In the genomic region with DNA sequence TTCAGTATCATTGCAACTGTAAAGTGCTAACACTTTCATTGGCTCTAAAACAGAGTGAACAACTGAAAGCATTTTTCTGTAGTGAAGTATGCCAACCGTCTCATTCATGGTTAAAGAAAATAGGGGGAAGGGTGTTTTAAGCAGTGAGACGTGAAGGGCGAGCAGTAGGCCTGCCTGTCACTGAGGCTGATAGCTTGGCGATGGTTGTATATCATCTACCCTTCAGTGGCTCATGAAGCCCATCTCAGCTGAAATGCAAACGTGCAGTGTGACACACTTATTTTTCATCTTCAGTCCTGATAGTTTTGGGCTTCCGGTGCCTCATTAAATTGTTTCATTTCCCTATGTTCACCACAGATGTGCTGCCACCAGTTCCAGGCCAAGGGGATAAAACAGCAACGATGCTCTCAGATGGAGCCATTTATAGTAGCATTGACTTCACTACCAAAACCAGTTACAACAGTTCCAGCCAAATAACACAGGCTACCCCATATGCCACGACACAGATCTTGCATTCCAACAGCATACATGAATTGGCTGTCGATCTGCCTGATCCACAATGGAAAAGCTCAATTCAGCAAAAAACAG, we compare ENCODE assay signal across 1 cellular context.
TF ChIP-seq lines count a peak whose summit lies in the region.

No MANE protein-coding gene starts in this region.

TF ChIP-seq in GM12878, 131 proteins besides CTCF, POLR2A, EP300 and RAD21 (continued from another document):
- TF ChIP-seq, protein P1, sequence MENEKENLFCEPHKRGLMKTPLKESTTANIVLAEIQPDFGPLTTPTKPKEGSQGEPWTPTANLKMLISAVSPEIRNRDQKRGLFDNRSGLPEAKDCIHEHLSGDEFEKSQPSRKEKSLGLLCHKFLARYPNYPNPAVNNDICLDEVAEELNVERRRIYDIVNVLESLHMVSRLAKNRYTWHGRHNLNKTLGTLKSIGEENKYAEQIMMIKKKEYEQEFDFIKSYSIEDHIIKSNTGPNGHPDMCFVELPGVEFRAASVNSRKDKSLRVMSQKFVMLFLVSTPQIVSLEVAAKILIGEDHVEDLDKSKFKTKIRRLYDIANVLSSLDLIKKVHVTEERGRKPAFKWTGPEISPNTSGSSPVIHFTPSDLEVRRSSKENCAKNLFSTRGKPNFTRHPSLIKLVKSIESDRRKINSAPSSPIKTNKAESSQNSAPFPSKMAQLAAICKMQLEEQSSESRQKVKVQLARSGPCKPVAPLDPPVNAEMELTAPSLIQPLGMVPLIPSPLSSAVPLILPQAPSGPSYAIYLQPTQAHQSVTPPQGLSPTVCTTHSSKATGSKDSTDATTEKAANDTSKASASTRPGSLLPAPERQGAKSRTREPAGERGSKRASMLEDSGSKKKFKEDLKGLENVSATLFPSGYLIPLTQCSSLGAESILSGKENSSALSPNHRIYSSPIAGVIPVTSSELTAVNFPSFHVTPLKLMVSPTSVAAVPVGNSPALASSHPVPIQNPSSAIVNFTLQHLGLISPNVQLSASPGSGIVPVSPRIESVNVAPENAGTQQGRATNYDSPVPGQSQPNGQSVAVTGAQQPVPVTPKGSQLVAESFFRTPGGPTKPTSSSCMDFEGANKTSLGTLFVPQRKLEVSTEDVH (IDR thresholded peaks at IDR 0.05; ENCODE audit: low read depth, partially characterized antibody) = no peak
- no peak for TF ChIP-seq GATAD2B (conservative IDR thresholded peaks at IDR 0.05; ENCODE audit: low read depth)
- no peak for TF ChIP-seq ZNF274 (IDR thresholded peaks at IDR 0.05; ENCODE audit: insufficient read depth, insufficient read length)
- TF ChIP-seq CBX3 (IDR thresholded peaks at IDR 0.05; ENCODE audit: borderline replicate concordance, low read depth) = no peak
- TF ChIP-seq ETV6 (conservative IDR thresholded peaks at IDR 0.05 in 1 of 2, IDR thresholded peaks at IDR 0.05 in 1 of 2; ENCODE audit: borderline replicate concordance in 1 of 2, low read depth in 1 of 2) = no peak
TF ChIP-seq in GM12878: peak in this region for 0.
